ENCODE assay signal across 32 cellular contexts in the genomic region with DNA sequence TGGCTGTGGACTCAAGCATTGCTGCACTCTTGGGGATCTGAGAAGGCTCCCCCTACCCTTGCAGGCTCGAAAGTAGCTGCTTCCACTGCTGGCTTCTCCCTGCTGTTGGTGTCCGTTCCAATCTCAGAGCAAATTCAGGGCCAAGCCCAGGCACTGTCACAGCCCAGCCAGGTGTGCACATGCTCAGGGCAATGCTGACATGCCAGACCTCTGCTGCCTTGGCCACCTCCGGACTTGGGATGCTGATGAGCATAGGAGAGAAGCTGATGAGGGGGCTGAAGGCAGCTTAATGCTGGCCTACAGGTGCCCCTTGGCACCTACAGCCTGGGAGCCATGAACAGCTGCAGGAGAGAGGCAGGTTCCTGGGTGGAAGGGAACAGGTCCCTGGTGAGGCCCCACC.
DNase-seq lines count a peak whose midpoint lies in the region; ATAC-seq and TF ChIP-seq lines count a peak whose summit lies in the region.
"Had no signal": no experiment of that assay in that cellular context is flagged by ENCODE, and none has a peak within 500 bp of the region (broad histone marks: within the 10 kb centered on the region; RNA-seq: fewer than 3 reads in every experiment).

No MANE protein-coding gene starts in this region.

- H3K4me3 Mint-ChIP-seq in stimulated activated naive CD8-positive, alpha-beta T cell treated with anti-CD3 and anti-CD28 coated beads, Interleukin-15, amount 100 ng/mL, for 72 hours: no peak overlapping the region
- no peak overlapping the region for H3K4me3 Mint-ChIP-seq in stimulated activated effector memory CD8-positive, alpha-beta T cell treated with anti-CD3 and anti-CD28 coated beads, Interleukin-12 subunit alpha, Interleukin-12 subunit beta, amount 100 ng/mL, for 72 hours
- H3K4me3 Mint-ChIP-seq: B cell; CD14-positive monocyte; CD4-positive, alpha-beta memory T cell; CD4-positive, alpha-beta T cell; CD4-positive, CD25-positive, alpha-beta regulatory T cell; CD8-positive, alpha-beta memory T cell; CD8-positive, alpha-beta T cell had no signal

- H3K36me3 Mint-ChIP-seq in stimulated activated effector memory CD8-positive, alpha-beta T cell treated with anti-CD3 and anti-CD28 coated beads, Interleukin-12 subunit alpha, Interleukin-12 subunit beta, amount 100 ng/mL, for 72 hours: no peaks in the 10 kb centered on the region
- H3K36me3 Mint-ChIP-seq: CD14-positive monocyte; CD4-positive, alpha-beta memory T cell; CD4-positive, CD25-positive, alpha-beta regulatory T cell; CD8-positive, alpha-beta memory T cell; CD8-positive, alpha-beta T cell had no signal

- no peaks in the 10 kb centered on the region for H3K4me1 Mint-ChIP-seq in stimulated activated naive CD8-positive, alpha-beta T cell treated with anti-CD3 and anti-CD28 coated beads, Interleukin-15, amount 100 ng/mL, for 72 hours
- H3K4me1 Mint-ChIP-seq in stimulated activated effector memory CD8-positive, alpha-beta T cell treated with anti-CD3 and anti-CD28 coated beads, Interleukin-12 subunit alpha, Interleukin-12 subunit beta, amount 100 ng/mL, for 72 hours: no peaks in the 10 kb centered on the region
- H3K4me1 Mint-ChIP-seq: B cell; CD14-positive monocyte; CD4-positive, CD25-positive, alpha-beta regulatory T cell; CD8-positive, alpha-beta memory T cell had no signal

- no peak overlapping the region for H3K4me3 ChIP-seq in upper lobe of right lung
- H3K4me3 ChIP-seq: A549; BLaER1; BLaER1 treated with 17β-estradiol and CSF1 and Interleukin-3, amounts not matched to agents 10 nM and 100 nM had no signal

- no peak for TF ChIP-seq CTCF in upper lobe of right lung (IDR thresholded peaks at IDR 0.05)

- no peaks in the 10 kb centered on the region for H3K27me3 ChIP-seq in upper lobe of right lung
- H3K27me3 ChIP-seq: BE2C; BLaER1; BLaER1 treated with 17β-estradiol and CSF1 and Interleukin-3, amounts not matched to agents 10 nM and 100 nM had no signal

- peaks cover 0 to 18% of the 10 kb centered on the region in 2 donors for H3K9me3 Mint-ChIP-seq in stimulated activated naive CD8-positive, alpha-beta T cell treated with anti-CD3 and anti-CD28 coated beads, Interleukin-15, amount 100 ng/mL, for 72 hours
- H3K9me3 Mint-ChIP-seq in stimulated activated effector memory CD8-positive, alpha-beta T cell treated with anti-CD3 and anti-CD28 coated beads, Interleukin-12 subunit alpha, Interleukin-12 subunit beta, amount 100 ng/mL, for 72 hours: peaks cover 15% of the 10 kb centered on the region

- H3K27me3 Mint-ChIP-seq in stimulated activated naive CD8-positive, alpha-beta T cell treated with anti-CD3 and anti-CD28 coated beads, Interleukin-15, amount 100 ng/mL, for 72 hours: no peaks in the 10 kb centered on the region
- H3K27me3 Mint-ChIP-seq: B cell; CD4-positive, alpha-beta T cell; CD4-positive, CD25-positive, alpha-beta regulatory T cell had no signal

- H3K36me3 ChIP-seq in upper lobe of right lung: no peaks in the 10 kb centered on the region
- H3K36me3 ChIP-seq: BE2C; BLaER1 treated with 17β-estradiol and CSF1 and Interleukin-3, amounts not matched to agents 10 nM and 100 nM had no signal

- no peak for DNase-seq in stimulated activated naive CD8-positive, alpha-beta T cell treated with anti-CD3 and anti-CD28 coated beads, Interleukin-15, amount 100 ng/mL, for 72 hours
- DNase-seq in stimulated activated naive CD8-positive, alpha-beta T cell treated with anti-CD3 and anti-CD28 coated beads, Interleukin-15, Interleukin-2, amounts not matched to agents 100 U/mL and 50 U/mL, for 24 hours: no peak
- DNase-seq in stimulated activated effector memory CD8-positive, alpha-beta T cell treated with anti-CD3 and anti-CD28 coated beads, Interleukin-12 subunit alpha, Interleukin-12 subunit beta, amount 100 ng/mL, for 72 hours (ENCODE audit: low spot score in 2 of 2): no peak
- DNase-seq in upper lobe of right lung (no peak), SHP77 (lab: John Stamatoyannopoulos, UW) (no peak)
- DNase-seq: 8988T; AML-193; BE2C; C1 segment of cervical spinal cord; Caco-2; Calu3; CD4-positive, alpha-beta memory T cell; CD4-positive, alpha-beta T cell; CD4-positive, CD25-positive, alpha-beta regulatory T cell; CD8-positive, alpha-beta memory T cell; CD8-positive, alpha-beta T cell; COR-L47; DMS 273 treated with DMSO at 0.1 percent for 48 hours; DMS153; DMS53; DMS79; DMS79 treated with DMSO at 0.1 percent for 48 hours; DND-41; EL had no signal

- no peaks in the 10 kb centered on the region for H3K9me3 ChIP-seq in upper lobe of right lung
- H3K9me3 ChIP-seq: A549, BE2C had no signal

- intact Hi-C loops in upper lobe of right lung (cut with DNase I): no loop called here

- H3K27ac Mint-ChIP-seq in stimulated activated naive CD8-positive, alpha-beta T cell treated with anti-CD3 and anti-CD28 coated beads, Interleukin-15, amount 100 ng/mL, for 72 hours: no peak overlapping the region
- no peak overlapping the region for H3K27ac Mint-ChIP-seq in stimulated activated effector memory CD8-positive, alpha-beta T cell treated with anti-CD3 and anti-CD28 coated beads, Interleukin-12 subunit alpha, Interleukin-12 subunit beta, amount 100 ng/mL, for 72 hours
- H3K27ac Mint-ChIP-seq: B cell; CD14-positive monocyte; CD4-positive, alpha-beta memory T cell; CD4-positive, alpha-beta T cell; CD4-positive, CD25-positive, alpha-beta regulatory T cell; CD8-positive, alpha-beta memory T cell; CD8-positive, alpha-beta T cell had no signal

- H3K27ac ChIP-seq in upper lobe of right lung: no peak overlapping the region
- H3K27ac ChIP-seq: 22Rv1; BLaER1; BLaER1 treated with 17β-estradiol and CSF1 and Interleukin-3, amounts not matched to agents 10 nM and 100 nM; C4-2B had no signal

- peak; percentile 15 for ATAC-seq in stimulated activated naive CD8-positive, alpha-beta T cell treated with anti-CD3 and anti-CD28 coated beads, Interleukin-15, amount 100 ng/mL, for 72 hours
- no peak for ATAC-seq in stimulated activated naive CD8-positive, alpha-beta T cell treated with anti-CD3 and anti-CD28 coated beads, Interleukin-15, Interleukin-2, amounts not matched to agents 100 U/mL and 50 U/mL, for 24 hours
- peak; percentile 29 for ATAC-seq in stimulated activated effector memory CD8-positive, alpha-beta T cell treated with anti-CD3 and anti-CD28 coated beads, Interleukin-12 subunit alpha, Interleukin-12 subunit beta, amount 100 ng/mL, for 72 hours
- ATAC-seq in upper lobe of right lung (peak; percentile 9), HG02973 (IDR thresholded peaks at IDR 0.05; ENCODE audit: unreplicated experiment) (no peak)
- ATAC-seq: CD8-positive, alpha-beta T cell had no signal

- no peaks in the 10 kb centered on the region for H3K4me1 ChIP-seq in upper lobe of right lung
- H3K4me1 ChIP-seq: A549; BE2C; BLaER1; BLaER1 treated with 17β-estradiol and CSF1 and Interleukin-3, amounts not matched to agents 10 nM and 100 nM; Caco-2 had no signal

Comparison
In these comparisons a context has a peak if more than half of its experiments do, and no peak if none do; other contexts are left out.
1. ATAC-seq: peak in stimulated activated naive CD8-positive, alpha-beta T cell treated with anti-CD3 and anti-CD28 coated beads, Interleukin-15, amount 100 ng/mL, for 72 hours (single experiment), stimulated activated effector memory CD8-positive, alpha-beta T cell treated with anti-CD3 and anti-CD28 coated beads, Interleukin-12 subunit alpha, Interleukin-12 subunit beta, amount 100 ng/mL, for 72 hours (single experiment) and upper lobe of right lung (single experiment); none in stimulated activated naive CD8-positive, alpha-beta T cell treated with anti-CD3 and anti-CD28 coated beads, Interleukin-15, Interleukin-2, amounts not matched to agents 100 U/mL and 50 U/mL, for 24 hours (single experiment) and HG02973 (single experiment).